In the genomic region with DNA sequence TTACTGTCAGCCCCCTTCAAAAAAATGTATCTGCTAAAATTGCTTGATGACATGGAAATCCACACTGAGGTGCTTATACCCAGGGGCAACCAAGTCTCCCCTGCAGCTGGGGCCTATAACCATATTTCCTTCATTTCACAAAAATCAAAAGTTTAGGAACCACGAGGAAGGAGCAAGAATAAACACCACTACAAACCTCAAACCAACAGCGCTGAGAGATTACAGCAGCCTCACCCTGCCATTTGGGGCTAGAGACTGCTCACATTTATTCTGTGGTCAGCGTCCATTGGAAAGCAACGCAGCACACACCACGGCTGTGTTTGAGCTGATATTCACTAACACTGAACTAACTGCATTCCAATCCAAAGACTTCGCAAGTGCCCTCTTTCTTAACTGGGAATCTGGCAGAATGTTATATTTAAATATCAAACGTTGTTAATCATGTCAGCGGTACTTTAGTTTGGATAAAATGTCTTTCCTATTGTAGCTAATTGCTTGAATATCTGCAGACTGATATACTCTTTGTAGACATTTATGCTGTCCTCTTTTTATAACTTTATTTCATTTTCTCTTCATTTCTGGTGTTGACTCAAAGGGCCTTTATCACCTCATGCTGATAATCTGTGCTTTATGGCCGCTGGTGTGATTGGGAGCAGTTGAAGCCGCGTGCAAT, we compare ENCODE assay signal across 21 cellular contexts.
DNase-seq lines count a peak whose midpoint lies in the region; ATAC-seq and TF ChIP-seq lines count a peak whose summit lies in the region.
"Had no signal": no experiment of that assay in that cellular context is flagged by ENCODE, and none has a peak within 500 bp of the region (broad histone marks: within the 10 kb centered on the region; RNA-seq: fewer than 3 reads in every experiment).

No MANE protein-coding gene starts in this region.

- ATAC-seq in GM23338, result no peak; the same call in 2 of the 3 replicates
- ATAC-seq in GM21825 (IDR thresholded peaks at IDR 0.05; ENCODE audit: unreplicated experiment), result no peak
- ATAC-seq in GM18520 (IDR thresholded peaks at IDR 0.05; ENCODE audit: unreplicated experiment), result no peak
- ATAC-seq in natural killer cell treated with Interleukin-12 subunit alpha and Interleukin-12 subunit beta and Interleukin-15 and Interleukin-18, amount 100 ng/mL, for 72 hours, result no peak
- ATAC-seq: left cardiac atrium, natural killer cell, right cardiac atrium had no signal

- H3K27me3 Mint-ChIP-seq in GM23338 (ENCODE audit: insufficient read depth, low read depth, poor library complexity) (no peaks in the 10 kb centered on the region), nephron (ENCODE audit: low read depth) (peaks cover 7% of the 10 kb centered on the region)
- no peaks in the 10 kb centered on the region for H3K27me3 Mint-ChIP-seq in natural killer cell treated with Interleukin-12 subunit alpha and Interleukin-12 subunit beta and Interleukin-15 and Interleukin-18, amount 100 ng/mL, for 72 hours
- H3K27me3 Mint-ChIP-seq: activated CD4-positive, alpha-beta T cell treated with anti-CD3 and anti-CD28 coated beads, Interleukin-2, amount 10 ng/mL, durations not matched to agents 7 days and 5 days; activated naive CD4-positive, alpha-beta T cell treated with anti-CD3 and anti-CD28 coated beads, Interleukin-2, amount 50 U/mL, for 24 hours had no signal

- H3K27ac ChIP-seq in GM23338 (ENCODE audit: low read depth), result no peak overlapping the region
- peak overlapping the region; percentile 82 for H3K27ac ChIP-seq in hepatocyte
- H3K27ac ChIP-seq: GM23248, ovary, thoracic aorta had no signal

- H2AFZ ChIP-seq in GM23338 (no peak overlapping the region), hepatocyte (no peak overlapping the region)
- H2AFZ ChIP-seq: GM23248 had no signal

- no peaks in the 10 kb centered on the region for H3K9me3 Mint-ChIP-seq in GM23338
- no peaks in the 10 kb centered on the region for H3K9me3 Mint-ChIP-seq in nephron
- peaks cover 2% of the 10 kb centered on the region for H3K9me3 Mint-ChIP-seq in natural killer cell treated with Interleukin-12 subunit alpha and Interleukin-12 subunit beta and Interleukin-15 and Interleukin-18, amount 100 ng/mL, for 72 hours
- H3K9me3 Mint-ChIP-seq: activated CD4-positive, alpha-beta T cell treated with anti-CD3 and anti-CD28 coated beads, Interleukin-2, amount 10 ng/mL, durations not matched to agents 7 days and 5 days; T-helper 2 cell treated with Interferon-gamma antibody and Interleukin-4, amounts not matched to agents 5 μg/mL and 100 μg/mL, for 36 hours had no signal

- no peaks in the 10 kb centered on the region for H3F3A ChIP-seq in GM23338 (replicated peaks; ENCODE audit: low read depth)

- H3K9me2 ChIP-seq in GM23338 (ENCODE audit: insufficient read depth) (no peaks in the 10 kb centered on the region), hepatocyte (replicated peaks; ENCODE audit: insufficient read depth) (no peaks in the 10 kb centered on the region)

- no peaks in the 10 kb centered on the region for H3K27me3 ChIP-seq in GM23338 (ENCODE audit: insufficient read depth)
- H3K27me3 ChIP-seq in hepatocyte, result peaks cover 10% of the 10 kb centered on the region
- H3K27me3 ChIP-seq: ovary had no signal

- TF ChIP-seq CTCF in GM23338 (conservative IDR thresholded peaks at IDR 0.05; ENCODE audit: low read depth in 2 of 2) (no peak), hepatocyte (IDR thresholded peaks at IDR 0.05; ENCODE audit: poor library complexity) (no peak), nephron (IDR thresholded peaks at IDR 0.05; ENCODE audit: unreplicated experiment in 3 of 3) (no peak)

- H4K20me1 ChIP-seq in GM23338 (replicated peaks; ENCODE audit: insufficient read depth), result no peaks in the 10 kb centered on the region
- no peaks in the 10 kb centered on the region for H4K20me1 ChIP-seq in hepatocyte (ENCODE audit: insufficient read depth, poor library complexity, severe bottlenecking)

- 38% methylated on average over 11 of the region's 11 CpGs for WGBS in hepatocyte (ENCODE audit: low lambda C conversion rate, missing lambda C conversion rate)

- no peaks in the 10 kb centered on the region for H3K36me3 Mint-ChIP-seq in GM23338 (ENCODE audit: low read depth)
- H3K36me3 Mint-ChIP-seq in nephron (ENCODE audit: low read depth), result no peaks in the 10 kb centered on the region
- no peaks in the 10 kb centered on the region for H3K36me3 Mint-ChIP-seq in natural killer cell treated with Interleukin-12 subunit alpha and Interleukin-12 subunit beta and Interleukin-15 and Interleukin-18, amount 100 ng/mL, for 72 hours
- H3K36me3 Mint-ChIP-seq: activated naive CD4-positive, alpha-beta T cell treated with anti-CD3 and anti-CD28 coated beads, Interleukin-2, amount 50 U/mL, for 24 hours; natural killer cell had no signal

- H3K27ac Mint-ChIP-seq in GM23338, result no peak overlapping the region
- H3K27ac Mint-ChIP-seq in nephron, result peak overlapping the region; percentile 96 to 99 (median 97)
- no peak overlapping the region for H3K27ac Mint-ChIP-seq in natural killer cell treated with Interleukin-12 subunit alpha and Interleukin-12 subunit beta and Interleukin-15 and Interleukin-18, amount 100 ng/mL, for 72 hours
- H3K27ac Mint-ChIP-seq: activated CD4-positive, alpha-beta T cell treated with anti-CD3 and anti-CD28 coated beads, Interleukin-2, amount 10 ng/mL, durations not matched to agents 7 days and 5 days; activated naive CD4-positive, alpha-beta T cell treated with anti-CD3 and anti-CD28 coated beads, Interleukin-2, amount 50 U/mL, for 24 hours; natural killer cell; T-helper 2 cell treated with Interferon-gamma antibody and Interleukin-4, amounts not matched to agents 5 μg/mL and 100 μg/mL, for 36 hours had no signal

- H3K9me3 ChIP-seq in hepatocyte (ENCODE audit: low read depth), result no peaks in the 10 kb centered on the region
- H3K9me3 ChIP-seq: ovary, thoracic aorta had no signal

- H3K4me3 ChIP-seq in GM23338 (no peak overlapping the region), hepatocyte (no peak overlapping the region)
- H3K4me3 ChIP-seq: GM23248, ovary, thoracic aorta had no signal

- H3K36me3 ChIP-seq in GM23338 (ENCODE audit: insufficient read depth) (no peaks in the 10 kb centered on the region), hepatocyte (replicated peaks; ENCODE audit: insufficient read depth, low read depth) (no peaks in the 10 kb centered on the region)
- H3K36me3 ChIP-seq: ovary, thoracic aorta had no signal

- 0 out of 2 replicates have a peak overlapping the region, but pooled peaks have one; percentile 35 for H3K4me2 ChIP-seq in GM23338
- H3K4me2 ChIP-seq in hepatocyte, result peak overlapping the region; percentile 63

- DNase-seq in GM23338 (ENCODE audit: low spot score) (no peak), SHP77 treated with DMSO at 0.1 percent for 48 hours (lab: John Stamatoyannopoulos, UW) (peak; percentile 78), hepatocyte (ENCODE audit: low spot score) (no peak), activated T-cell treated with anti-CD3 and anti-CD28 coated beads for 4 hours (no peak)
- DNase-seq in natural killer cell treated with Interleukin-12 subunit alpha and Interleukin-12 subunit beta and Interleukin-15 and Interleukin-18, amount 100 ng/mL, for 72 hours (ENCODE audit: low spot score), result no peak
- DNase-seq: activated CD4-positive, alpha-beta T cell treated with anti-CD3 and anti-CD28 coated beads, Interleukin-2, amount 10 ng/mL, durations not matched to agents 7 days and 5 days; C1 segment of cervical spinal cord; IMR-90; natural killer cell; NCI-H1436; ovary; stimulated activated naive CD4-positive, alpha-beta T cell treated with Interleukin-2 at 50 U/mL for 16 hours had no signal

- H3K4me1 Mint-ChIP-seq in GM23338 (peaks cover 21% of the 10 kb centered on the region), nephron (peaks cover 5% of the 10 kb centered on the region)
- H3K4me1 Mint-ChIP-seq in natural killer cell treated with Interleukin-12 subunit alpha and Interleukin-12 subunit beta and Interleukin-15 and Interleukin-18, amount 100 ng/mL, for 72 hours (ENCODE audit: low read depth in 2 of 2), result no peaks in the 10 kb centered on the region
- H3K4me1 Mint-ChIP-seq: activated CD4-positive, alpha-beta T cell treated with anti-CD3 and anti-CD28 coated beads, Interleukin-2, amount 10 ng/mL, durations not matched to agents 7 days and 5 days; activated naive CD4-positive, alpha-beta T cell treated with anti-CD3 and anti-CD28 coated beads, Interleukin-2, amount 50 U/mL, for 24 hours; natural killer cell had no signal

- H3K4me1 ChIP-seq in GM23338 (ENCODE audit: insufficient read depth) (peaks cover 25% of the 10 kb centered on the region), hepatocyte (ENCODE audit: insufficient read depth) (peaks cover 9% of the 10 kb centered on the region)

- H3K79me2 ChIP-seq in GM23338 (replicated peaks; ENCODE audit: insufficient read depth), result no peaks in the 10 kb centered on the region
- H3K79me2 ChIP-seq in hepatocyte, result no peaks in the 10 kb centered on the region

- H3K4me3 Mint-ChIP-seq in GM23338 (no peak overlapping the region), nephron (no peak overlapping the region)
- no peak overlapping the region for H3K4me3 Mint-ChIP-seq in natural killer cell treated with Interleukin-12 subunit alpha and Interleukin-12 subunit beta and Interleukin-15 and Interleukin-18, amount 100 ng/mL, for 72 hours
- H3K4me3 Mint-ChIP-seq: activated CD4-positive, alpha-beta T cell treated with anti-CD3 and anti-CD28 coated beads, Interleukin-2, amount 10 ng/mL, durations not matched to agents 7 days and 5 days; activated naive CD4-positive, alpha-beta T cell treated with anti-CD3 and anti-CD28 coated beads, Interleukin-2, amount 50 U/mL, for 24 hours; natural killer cell; T-helper 2 cell treated with Interferon-gamma antibody and Interleukin-4, amounts not matched to agents 5 μg/mL and 100 μg/mL, for 36 hours had no signal

TF ChIP-seq in GM23338, 12 proteins besides CTCF, POLR2A, EP300 and RAD21 (continues in another document):
- TF ChIP-seq, protein P1, sequence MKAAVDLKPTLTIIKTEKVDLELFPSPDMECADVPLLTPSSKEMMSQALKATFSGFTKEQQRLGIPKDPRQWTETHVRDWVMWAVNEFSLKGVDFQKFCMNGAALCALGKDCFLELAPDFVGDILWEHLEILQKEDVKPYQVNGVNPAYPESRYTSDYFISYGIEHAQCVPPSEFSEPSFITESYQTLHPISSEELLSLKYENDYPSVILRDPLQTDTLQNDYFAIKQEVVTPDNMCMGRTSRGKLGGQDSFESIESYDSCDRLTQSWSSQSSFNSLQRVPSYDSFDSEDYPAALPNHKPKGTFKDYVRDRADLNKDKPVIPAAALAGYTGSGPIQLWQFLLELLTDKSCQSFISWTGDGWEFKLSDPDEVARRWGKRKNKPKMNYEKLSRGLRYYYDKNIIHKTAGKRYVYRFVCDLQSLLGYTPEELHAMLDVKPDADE (IDR thresholded peaks at IDR 0.05), result no peak
- no peak for TF ChIP-seq JUNB (IDR thresholded peaks at IDR 0.05; ENCODE audit: unreplicated experiment)
- no peak for TF ChIP-seq STAT1 (IDR thresholded peaks at IDR 0.05; ENCODE audit: unreplicated experiment)
- TF ChIP-seq ZNF331 (CRISPR knock-in tag; IDR thresholded peaks at IDR 0.05; ENCODE audit: low read depth), result no peak
- TF ChIP-seq NANOG (IDR thresholded peaks at IDR 0.05; ENCODE audit: borderline replicate concordance), result no peak

Comparison
In these comparisons a context has a peak if more than half of its experiments do, and no peak if none do; other contexts are left out.
1. H3K27ac Mint-ChIP-seq: peak in nephron (3 of 3); none in GM23338 (single experiment) and natural killer cell treated with Interleukin-12 subunit alpha and Interleukin-12 subunit beta and Interleukin-15 and Interleukin-18, amount 100 ng/mL, for 72 hours (0 of 2).